In genomic region chr17:21275579-21276339, GRCh38 we compare ENCODE assay signal across 8 cellular contexts. TPM values are rescaled to one million over a fixed set of nuclear protein-coding genes. Genes with fewer than 3 reads are reported as not detected.
DNase-seq lines count a peak whose midpoint lies in the region; ATAC-seq and TF ChIP-seq lines count a peak whose summit lies in the region.

No MANE protein-coding gene starts in this region.

- intact Hi-C loops in esophagus squamous epithelium (cut with DNase I), result no loop called here

- TF ChIP-seq POLR2A in esophagus squamous epithelium (IDR thresholded peaks at IDR 0.05), result peak in 2 of 4 donors; percentile 29 to 49

- peak; percentile 91 for ATAC-seq in GM21360 (IDR thresholded peaks at IDR 0.05; ENCODE audit: unreplicated experiment)
- ATAC-seq in naive B cell (ENCODE audit: low read depth in 2 of 2), result peak; percentile 90 to 91
- ATAC-seq in stimulated activated memory B cell treated with anti-CD40 and anti-IgM and Interleukin-4, amounts not matched to agents 10 μg/mL and 1 μg/mL and 100 μg/mL, for 72 hours, result peak; percentile 96

- no peaks in the 10 kb centered on the region for H3K9me3 Mint-ChIP-seq in activated T-cell treated with anti-CD3 and anti-CD28 coated beads, Interleukin-2, amount 50 U/mL, for 24 hours
- no peaks in the 10 kb centered on the region for H3K9me3 Mint-ChIP-seq in naive B cell
- H3K9me3 Mint-ChIP-seq in stimulated activated memory B cell treated with anti-CD40 and anti-IgM and Interleukin-4, amounts not matched to agents 10 μg/mL and 1 μg/mL and 100 μg/mL, for 72 hours, result no peaks in the 10 kb centered on the region

- peak overlapping the region; percentile 84 for H3K27ac Mint-ChIP-seq in activated T-cell treated with anti-CD3 and anti-CD28 coated beads, Interleukin-2, amount 50 U/mL, for 24 hours
- peak overlapping the region in 5 of 6 donors; percentile 93 to 98 (median 94) for H3K27ac Mint-ChIP-seq in naive B cell
- H3K27ac Mint-ChIP-seq in stimulated activated memory B cell treated with anti-CD40 and anti-IgM and Interleukin-4, amounts not matched to agents 10 μg/mL and 1 μg/mL and 100 μg/mL, for 72 hours, result peak overlapping the region; percentile 86

- H3K4me1 ChIP-seq in esophagus squamous epithelium, result peaks cover 8 to 45% (median 19%) of the 10 kb centered on the region in 3 donors

- no peaks in the 10 kb centered on the region for H3K36me3 Mint-ChIP-seq in activated T-cell treated with anti-CD3 and anti-CD28 coated beads, Interleukin-2, amount 50 U/mL, for 24 hours (ENCODE audit: low read depth)
- H3K36me3 Mint-ChIP-seq in naive B cell, result no peaks in the 10 kb centered on the region
- no peaks in the 10 kb centered on the region for H3K36me3 Mint-ChIP-seq in stimulated activated memory B cell treated with anti-CD40 and anti-IgM and Interleukin-4, amounts not matched to agents 10 μg/mL and 1 μg/mL and 100 μg/mL, for 72 hours

- H3K27ac ChIP-seq in esophagus squamous epithelium, result peak overlapping the region; percentile 69 to 79 (median 74)

- H3K27me3 ChIP-seq in esophagus squamous epithelium, result no peaks in the 10 kb centered on the region

- peak overlapping the region; percentile 50 to 86 (median 64) for H3K4me3 ChIP-seq in esophagus squamous epithelium

- no peaks in the 10 kb centered on the region for H3K36me3 ChIP-seq in esophagus squamous epithelium

- DNase-seq in D341Med (ENCODE audit: low spot score) (peak; percentile 98), HT1080 (ENCODE audit: low read depth) (peak; percentile 73), OCI-M1 (lab: John Stamatoyannopoulos, UW) (peak; percentile 95), esophagus squamous epithelium (lab: John Stamatoyannopoulos, UW) (no peak), naive B cell (peak; percentile 95)
- DNase-seq in activated T-cell treated with anti-CD3 and anti-CD28 coated beads, Interleukin-2, amount 50 U/mL, for 24 hours, result peak; percentile 99

- WGBS in esophagus squamous epithelium, 2 donors, result 3% methylated on average over 8 to 13 of the region's 61 CpGs

- no peaks in the 10 kb centered on the region for H3K9me3 ChIP-seq in esophagus squamous epithelium

- no peaks in the 10 kb centered on the region for H3K27me3 Mint-ChIP-seq in activated T-cell treated with anti-CD3 and anti-CD28 coated beads, Interleukin-2, amount 50 U/mL, for 24 hours
- peaks cover 0 to 4% (median 0%) of the 10 kb centered on the region in 3 donors for H3K27me3 Mint-ChIP-seq in naive B cell
- H3K27me3 Mint-ChIP-seq in stimulated activated memory B cell treated with anti-CD40 and anti-IgM and Interleukin-4, amounts not matched to agents 10 μg/mL and 1 μg/mL and 100 μg/mL, for 72 hours, result no peaks in the 10 kb centered on the region

- peak overlapping the region; percentile 77 for H3K4me3 Mint-ChIP-seq in activated T-cell treated with anti-CD3 and anti-CD28 coated beads, Interleukin-2, amount 50 U/mL, for 24 hours
- H3K4me3 Mint-ChIP-seq in naive B cell, result peak overlapping the region; percentile 84 to 96 (median 93)
- peak overlapping the region; percentile 85 for H3K4me3 Mint-ChIP-seq in stimulated activated memory B cell treated with anti-CD40 and anti-IgM and Interleukin-4, amounts not matched to agents 10 μg/mL and 1 μg/mL and 100 μg/mL, for 72 hours

- H3K4me1 Mint-ChIP-seq in activated T-cell treated with anti-CD3 and anti-CD28 coated beads, Interleukin-2, amount 50 U/mL, for 24 hours (ENCODE audit: low read depth), result peaks cover 48% of the 10 kb centered on the region
- H3K4me1 Mint-ChIP-seq in naive B cell, result peaks cover 31 to 45% (median 44%) of the 10 kb centered on the region in 3 donors
- H3K4me1 Mint-ChIP-seq in stimulated activated memory B cell treated with anti-CD40 and anti-IgM and Interleukin-4, amounts not matched to agents 10 μg/mL and 1 μg/mL and 100 μg/mL, for 72 hours, result peaks cover 42% of the 10 kb centered on the region

- TF ChIP-seq CTCF in esophagus squamous epithelium (IDR thresholded peaks at IDR 0.05), result peak in 1 of 6 experiments; percentile 5

RNA-seq across cellular contexts. Expression of gene MAP2K3, which starts 8.8 kb away (rescaled TPM):
- 22.0 and 23.4 TPM in 2 replicates for total RNA-seq in HT1080 (2014; rRNA removed; shearing (Covaris generic))
- polyA plus RNA-seq in HT1080 (2015; cell fraction: cytosol; rRNA removed), result 76.5 and 89.7 TPM in 2 replicates
- 50.3 and 60.2 TPM in 2 replicates for polyA plus RNA-seq in HT1080 (2015; cell fraction: nucleus; rRNA removed)
- 10 to 100 TPM; 24.1 to 53.6 (median 38.4) TPM for total RNA-seq in esophagus squamous epithelium
- 100 to 1,000 TPM in 2 of 6 donors, 10 to 100 TPM in 4; 93.2 to 151 (median 99.7) TPM for polyA plus RNA-seq in naive B cell (ENCODE audit: low read depth in 6 of 6)

RNA-seq across cellular contexts. Expression of gene NATD1, which starts 22.5 kb away (rescaled TPM):
- 0.47 and 0.88 TPM in 2 replicates for total RNA-seq in HT1080 (2014; rRNA removed; shearing (Covaris generic))
- 2.5 and 3.5 TPM in 2 replicates for polyA plus RNA-seq in HT1080 (2015; cell fraction: cytosol; rRNA removed)
- polyA plus RNA-seq in HT1080 (2015; cell fraction: nucleus; rRNA removed), result 2.9 and 3.1 TPM in 2 replicates
- total RNA-seq in esophagus squamous epithelium, result 1 to 10 TPM; 2.4 to 5.1 (median 3.2) TPM
- polyA plus RNA-seq in naive B cell (ENCODE audit: low read depth in 6 of 6), result 1 to 10 TPM in 3 of 6 donors, under 1 TPM in 2, not detected in 1; 0.52 to 2.2 (median 1.2) TPM
